In the genomic region with DNA sequence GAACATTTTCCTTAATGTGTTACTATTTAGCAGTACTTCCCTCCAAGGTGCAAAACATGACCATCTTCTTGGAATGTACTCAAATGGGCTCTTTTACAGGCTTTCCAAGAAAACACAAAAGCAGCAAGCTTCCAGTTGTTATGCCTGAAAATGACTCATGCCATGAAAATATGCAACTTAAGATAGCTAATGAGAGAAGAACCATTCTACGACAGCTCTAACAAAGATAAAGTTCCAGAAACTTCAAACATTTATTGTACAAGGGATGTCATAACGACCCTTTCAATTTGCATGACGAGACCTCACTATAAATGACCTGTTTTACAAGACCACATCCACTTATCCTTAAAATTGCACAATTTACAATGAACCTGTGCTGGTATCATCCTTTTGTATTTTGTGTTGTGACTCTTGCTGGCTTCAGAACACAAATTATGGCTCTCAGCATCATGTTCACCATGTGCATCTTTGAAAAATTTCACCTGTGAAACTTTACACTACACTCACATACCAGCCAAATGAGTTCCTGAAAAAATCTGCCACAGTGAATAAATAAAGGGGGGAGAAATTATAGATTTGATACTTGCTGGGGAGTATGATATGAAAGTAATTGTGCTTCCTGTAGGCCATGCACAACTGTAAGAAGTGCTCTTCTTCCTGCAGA, we compare ENCODE assay signal across 18 cellular contexts.
DNase-seq lines count a peak whose midpoint lies in the region; ATAC-seq, FAIRE-seq and TF ChIP-seq lines count a peak whose summit lies in the region.
"Had no signal": no experiment of that assay in that cellular context is flagged by ENCODE, and none has a peak within 500 bp of the region (broad histone marks: within the 10 kb centered on the region; RNA-seq: fewer than 3 reads in every experiment).

No MANE protein-coding gene starts in this region.

- peak; percentile 37 for DNase-seq in A172 (ENCODE audit: low spot score)
- DNase-seq in astrocyte (ENCODE audit: low read depth), result peak; percentile 82
- peak; percentile 70 for DNase-seq in fibroblast of the aortic adventitia (ENCODE audit: low read depth)
- no peak for DNase-seq in effector CD8-positive, alpha-beta T cell (lab: John Stamatoyannopoulos, UW)
- DNase-seq in H4 (ENCODE audit: low spot score), result no peak
- DNase-seq in T-helper 17 cell, result no peak
- DNase-seq: activated CD8-positive, alpha-beta T cell treated with anti-CD3 and anti-CD28 coated beads for 36 hours; activated naive CD8-positive, alpha-beta T cell treated with anti-CD3 and anti-CD28 coated beads, Interleukin-2, amount 50 U/mL, for 24 hours; KG1; left ventricle myocardium inferior; NCI-H1436 treated with DMSO at 0.1 percent for 48 hours; NCI-H446 treated with DMSO at 0.1 percent for 48 hours had no signal

- FAIRE-seq in astrocyte (lab: Jason Lieb, UNC), result peak; percentile 96
- FAIRE-seq: A549, TTC549 had no signal

- no peaks in the 10 kb centered on the region for H3K9me3 Mint-ChIP-seq in astrocyte (ENCODE audit: unreplicated experiment)
- H3K9me3 Mint-ChIP-seq: stimulated activated naive CD8-positive, alpha-beta T cell treated with anti-CD3 and anti-CD28 coated beads, Interleukin-15, Interleukin-2, amounts not matched to agents 100 ng/mL and 50 ng/mL, for 24 hours had no signal

- TF ChIP-seq CTCF in HEK293 (tag by site-specific recombination; IDR thresholded peaks at IDR 0.05), result no peak
- TF ChIP-seq CTCF in astrocyte (IDR thresholded peaks at IDR 0.05; ENCODE audit: insufficient read depth, low read depth, low read length), result no peak
- no peak for TF ChIP-seq CTCF in fibroblast of the aortic adventitia (IDR thresholded peaks at IDR 0.05; ENCODE audit: insufficient read depth, low read length)

- H3K27me3 Mint-ChIP-seq in astrocyte (ENCODE audit: low read depth, unreplicated experiment) (no peaks in the 10 kb centered on the region), T-helper 17 cell (no peaks in the 10 kb centered on the region)
- H3K27me3 Mint-ChIP-seq: activated CD8-positive, alpha-beta T cell treated with anti-CD3 and anti-CD28 coated beads for 36 hours; activated naive CD8-positive, alpha-beta T cell treated with anti-CD3 and anti-CD28 coated beads, Interleukin-2, amount 50 U/mL, for 24 hours; stimulated activated naive CD8-positive, alpha-beta T cell treated with anti-CD3 and anti-CD28 coated beads, Interleukin-15, Interleukin-2, amounts not matched to agents 100 ng/mL and 50 ng/mL, for 24 hours had no signal

- POLR2A ChIA-PET in HEK293 (lab: Yijun Ruan, JAX), result no interaction called here

- H4K20me1 ChIP-seq in astrocyte (ENCODE audit: insufficient read depth, low read length), result peaks cover 18% of the 10 kb centered on the region

- no peaks in the 10 kb centered on the region for H3K79me2 ChIP-seq in astrocyte (ENCODE audit: insufficient read depth, low read length)
- H3K79me2 ChIP-seq: parathyroid adenoma had no signal

- no peak overlapping the region for H3K9ac ChIP-seq in astrocyte (ENCODE audit: low read length)
- H3K9ac ChIP-seq: parathyroid adenoma had no signal

- H3K36me3 ChIP-seq in HEK293 (ENCODE audit: control insufficient read depth in 2 of 2, insufficient read depth in 1 of 2, low read length in 2 of 2) (no peaks in the 10 kb centered on the region), astrocyte (ENCODE audit: insufficient read depth, low read length) (no peaks in the 10 kb centered on the region)
- H3K36me3 ChIP-seq: left ventricle myocardium inferior had no signal

- H3K4me1 Mint-ChIP-seq in astrocyte (ENCODE audit: low read depth, unreplicated experiment), result peaks cover 7% of the 10 kb centered on the region
- H3K4me1 Mint-ChIP-seq in T-helper 17 cell, result no peaks in the 10 kb centered on the region
- H3K4me1 Mint-ChIP-seq: activated naive CD8-positive, alpha-beta T cell treated with anti-CD3 and anti-CD28 coated beads, Interleukin-2, amount 50 U/mL, for 24 hours had no signal

- no peak overlapping the region for H3K4me3 ChIP-seq in HEK293 (ENCODE audit: low read depth, low read length)
- H3K4me3 ChIP-seq in astrocyte (ENCODE audit: insufficient read depth, low read depth, low read length), result no peak overlapping the region
- no peak overlapping the region for H3K4me3 ChIP-seq in fibroblast of the aortic adventitia (ENCODE audit: low read depth, low read length)
- H3K4me3 ChIP-seq: A549, left ventricle myocardium inferior had no signal

- H2AFZ ChIP-seq in astrocyte (ENCODE audit: low read depth, low read length), result no peak overlapping the region
- H2AFZ ChIP-seq: parathyroid adenoma had no signal

- peak overlapping the region; percentile 5 for H3K4me2 ChIP-seq in astrocyte (ENCODE audit: low read length)
- H3K4me2 ChIP-seq: A549 had no signal

- ATAC-seq in T-helper 17 cell (no peak), HG02973 (IDR thresholded peaks at IDR 0.05; ENCODE audit: unreplicated experiment) (no peak)
- ATAC-seq: A549; activated CD8-positive, alpha-beta T cell treated with anti-CD3 and anti-CD28 coated beads for 36 hours; activated naive CD8-positive, alpha-beta T cell treated with anti-CD3 and anti-CD28 coated beads, Interleukin-2, amount 50 U/mL, for 24 hours had no signal

- CTCF ChIA-PET in HEK293 (lab: Yijun Ruan, JAX), result no interaction called here

- H3K9me3 ChIP-seq in HEK293 (ENCODE audit: control insufficient read depth, insufficient read depth, low read depth, low read length) (no peaks in the 10 kb centered on the region), astrocyte (ENCODE audit: insufficient read depth, low read depth, low read length) (no peaks in the 10 kb centered on the region), T-helper 17 cell (ENCODE audit: control insufficient read depth, low read length, poor library complexity, severe bottlenecking) (no peaks in the 10 kb centered on the region)
- H3K9me3 ChIP-seq: A549, left ventricle myocardium inferior had no signal

- H3K27ac Mint-ChIP-seq in astrocyte (ENCODE audit: unreplicated experiment) (no peak overlapping the region), T-helper 17 cell (no peak overlapping the region)
- H3K27ac Mint-ChIP-seq: activated CD8-positive, alpha-beta T cell treated with anti-CD3 and anti-CD28 coated beads for 36 hours; activated naive CD8-positive, alpha-beta T cell treated with anti-CD3 and anti-CD28 coated beads, Interleukin-2, amount 50 U/mL, for 24 hours; stimulated activated naive CD8-positive, alpha-beta T cell treated with anti-CD3 and anti-CD28 coated beads, Interleukin-15, Interleukin-2, amounts not matched to agents 100 ng/mL and 50 ng/mL, for 24 hours had no signal

- H3K27ac ChIP-seq in HEK293 (ENCODE audit: extremely low read depth, low read depth, low read length) (no peak overlapping the region), astrocyte (ENCODE audit: low read depth, low read length) (no peak overlapping the region)
- H3K27ac ChIP-seq: A549, left ventricle myocardium inferior, parathyroid adenoma had no signal

- H3K4me1 ChIP-seq in HEK293 (ENCODE audit: control insufficient read depth, insufficient read depth, low read length), result no peaks in the 10 kb centered on the region
- H3K4me1 ChIP-seq in astrocyte (ENCODE audit: insufficient read depth, low read length), result no peaks in the 10 kb centered on the region
- H3K4me1 ChIP-seq: A549, parathyroid adenoma had no signal

- H3K27me3 ChIP-seq in astrocyte (ENCODE audit: insufficient read depth, low read length), result no peaks in the 10 kb centered on the region

- no peak overlapping the region for H3K4me3 Mint-ChIP-seq in astrocyte (ENCODE audit: unreplicated experiment)
- no peak overlapping the region for H3K4me3 Mint-ChIP-seq in T-helper 17 cell
- H3K4me3 Mint-ChIP-seq: activated CD8-positive, alpha-beta T cell treated with anti-CD3 and anti-CD28 coated beads for 36 hours; activated naive CD8-positive, alpha-beta T cell treated with anti-CD3 and anti-CD28 coated beads, Interleukin-2, amount 50 U/mL, for 24 hours; stimulated activated naive CD8-positive, alpha-beta T cell treated with anti-CD3 and anti-CD28 coated beads, Interleukin-15, Interleukin-2, amounts not matched to agents 100 ng/mL and 50 ng/mL, for 24 hours had no signal

- H3K36me3 Mint-ChIP-seq in astrocyte (ENCODE audit: low read depth, unreplicated experiment), result no peaks in the 10 kb centered on the region
- H3K36me3 Mint-ChIP-seq in T-helper 17 cell (ENCODE audit: low read depth), result no peaks in the 10 kb centered on the region

TF ChIP-seq in HEK293, 187 proteins besides CTCF, POLR2A, EP300 and RAD21 (continues in another document):
- TF ChIP-seq ZNF266 (tag by site-specific recombination; IDR thresholded peaks at IDR 0.05; ENCODE audit: low read depth), result no peak
- TF ChIP-seq, protein P1, sequence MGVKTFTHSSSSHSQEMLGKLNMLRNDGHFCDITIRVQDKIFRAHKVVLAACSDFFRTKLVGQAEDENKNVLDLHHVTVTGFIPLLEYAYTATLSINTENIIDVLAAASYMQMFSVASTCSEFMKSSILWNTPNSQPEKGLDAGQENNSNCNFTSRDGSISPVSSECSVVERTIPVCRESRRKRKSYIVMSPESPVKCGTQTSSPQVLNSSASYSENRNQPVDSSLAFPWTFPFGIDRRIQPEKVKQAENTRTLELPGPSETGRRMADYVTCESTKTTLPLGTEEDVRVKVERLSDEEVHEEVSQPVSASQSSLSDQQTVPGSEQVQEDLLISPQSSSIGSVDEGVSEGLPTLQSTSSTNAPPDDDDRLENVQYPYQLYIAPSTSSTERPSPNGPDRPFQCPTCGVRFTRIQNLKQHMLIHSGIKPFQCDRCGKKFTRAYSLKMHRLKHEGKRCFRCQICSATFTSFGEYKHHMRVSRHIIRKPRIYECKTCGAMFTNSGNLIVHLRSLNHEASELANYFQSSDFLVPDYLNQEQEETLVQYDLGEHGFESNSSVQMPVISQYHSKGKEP (tag by site-specific recombination; IDR thresholded peaks at IDR 0.05), result no peak
- no peak for TF ChIP-seq HOXC10 (CRISPR knock-in tag; IDR thresholded peaks at IDR 0.05)

Comparison
In these comparisons a context has a peak if more than half of its experiments do, and no peak if none do; other contexts are left out.
1. DNase-seq: peak in A172 (single experiment), astrocyte (single experiment) and fibroblast of the aortic adventitia (single experiment); none in effector CD8-positive, alpha-beta T cell (single experiment), H4 (single experiment) and T-helper 17 cell (0 of 3).